28 cellular contexts compared by ENCODE assay signal in genomic region chr22:22113701-22114100, GRCh38.
"Had no signal": no experiment of that assay in that cellular context is flagged by ENCODE, and none has a peak within 500 bp of the region (broad histone marks: within the 10 kb centered on the region; RNA-seq: fewer than 3 reads in every experiment).

No MANE protein-coding gene starts in this region.

- FAIRE-seq: endothelial cell of umbilical vein had no signal

- H3K4me1 ChIP-seq: adrenal gland, body of pancreas, colonic mucosa, esophagus squamous epithelium had no signal

- H3K27ac ChIP-seq: adrenal gland, body of pancreas, colonic mucosa, epithelial cell of prostate, esophagus squamous epithelium had no signal

- DNase-seq: activated CD4-positive, alpha-beta memory T cell treated with anti-CD3 and anti-CD28 coated beads for 36 hours; activated CD4-positive, alpha-beta T cell treated with anti-CD3 and anti-CD28 coated beads for 36 hours; activated CD4-positive, alpha-beta T cell treated with anti-CD3 and anti-CD28 coated beads, Interleukin-2, amount 10 ng/mL, durations not matched to agents 24 days and 14 days; activated CD4-positive, CD25-positive, alpha-beta regulatory T cell; activated CD4-positive, CD25-positive, alpha-beta regulatory T cell treated with anti-CD3 and anti-CD28 coated beads, Interleukin-2, amount 50 U/mL, for 72 hours; activated CD8-positive, alpha-beta memory T cell treated with anti-CD3 and anti-CD28 coated beads, Interleukin-2, amount 10 ng/mL, durations not matched to agents 7 days and 5 days; activated CD8-positive, alpha-beta memory T cell treated with anti-CD3 and anti-CD28 coated beads, Interleukin-2, amount 50 U/mL, for 4 hours; activated CD8-positive, alpha-beta T cell treated with anti-CD3 and anti-CD28 coated beads, Interleukin-2, amount 10 ng/mL, durations not matched to agents 7 days and 5 days; activated effector memory CD4-positive, alpha-beta T cell treated with anti-CD3 and anti-CD28 coated beads, Interleukin-2, amount 50 U/mL, for 16 hours; activated naive CD4-positive, alpha-beta T cell treated with anti-CD3 and anti-CD28 coated beads for 36 hours; activated naive CD8-positive, alpha-beta T cell treated with anti-CD3 and anti-CD28 coated beads for 36 hours; activated naive CD8-positive, alpha-beta T cell treated with anti-CD3 and anti-CD28 coated beads, Interleukin-2, amount 50 U/mL, for 24 hours; activated T-cell treated with anti-CD3 and anti-CD28 coated beads, Interleukin-2, amount 50 U/mL, for 1 hour; activated T-cell treated with anti-CD3 and anti-CD28 coated beads, Interleukin-2, amount 50 U/mL, for 48 hours; adrenal gland; amygdala; aorta; body of pancreas; caudate nucleus; colonic mucosa; effector CD4-positive, alpha-beta T cell; effector memory CD8-positive, alpha-beta T cell; esophagus squamous epithelium; foreskin melanocyte; head of caudate nucleus; T-helper 2 cell had no signal

- H3K27me3 ChIP-seq: body of pancreas, colonic mucosa had no signal

- H3K4me3 ChIP-seq: adrenal gland, body of pancreas, colonic mucosa, esophagus squamous epithelium had no signal

- ATAC-seq: activated CD4-positive, alpha-beta T cell treated with anti-CD3 and anti-CD28 coated beads for 36 hours; activated CD8-positive, alpha-beta memory T cell treated with anti-CD3 and anti-CD28 coated beads, Interleukin-2, amount 10 ng/mL, durations not matched to agents 7 days and 5 days; activated CD8-positive, alpha-beta T cell treated with anti-CD3 and anti-CD28 coated beads, Interleukin-2, amount 10 ng/mL, durations not matched to agents 7 days and 5 days; activated naive CD8-positive, alpha-beta T cell treated with anti-CD3 and anti-CD28 coated beads, Interleukin-2, amount 50 U/mL, for 24 hours; body of pancreas; effector memory CD8-positive, alpha-beta T cell had no signal

- H3K9me3 ChIP-seq: adrenal gland, body of pancreas, colonic mucosa, esophagus squamous epithelium had no signal

- H3K36me3 ChIP-seq: adrenal gland, colonic mucosa, esophagus squamous epithelium had no signal
